ENCODE assay signal across 25 cellular contexts in the genomic region with DNA sequence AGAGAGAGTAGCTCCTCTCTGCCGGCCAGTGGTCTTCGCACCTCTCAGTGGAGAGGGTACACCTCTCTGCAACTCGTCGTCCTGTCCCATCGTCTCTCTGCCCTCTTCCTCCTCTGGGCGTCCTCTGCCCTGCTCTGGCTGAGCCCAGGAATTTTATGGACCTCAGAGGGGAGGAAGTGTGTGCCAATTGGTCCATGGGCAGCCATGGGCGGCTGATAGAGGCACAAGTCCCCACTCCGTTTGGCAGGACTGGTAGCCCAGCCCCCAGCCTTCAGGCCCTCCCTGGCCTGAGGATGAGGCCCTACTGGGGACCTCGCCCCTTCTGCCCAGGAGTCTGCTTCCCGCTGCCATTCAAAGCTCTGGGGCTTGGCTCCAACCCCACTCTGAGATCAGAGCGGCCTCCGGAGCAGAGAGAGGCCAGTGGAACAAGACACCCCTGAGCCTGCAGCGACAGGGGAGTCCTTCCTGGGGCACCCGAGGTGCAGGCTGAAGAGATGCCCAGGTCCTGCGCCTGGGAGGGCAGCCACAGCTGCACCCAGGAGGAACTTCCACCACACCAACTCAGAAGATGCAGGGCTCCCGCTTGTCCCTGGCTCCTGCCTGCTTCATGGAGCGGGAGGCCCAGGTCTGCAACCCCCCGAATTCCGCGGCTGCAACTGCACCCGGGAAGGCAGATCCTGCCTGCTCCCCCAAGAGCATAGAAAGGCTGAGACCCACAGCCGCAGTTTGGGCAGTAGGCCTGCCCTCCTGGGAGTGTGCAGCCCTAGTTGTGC.
DNase-seq lines count a peak whose midpoint lies in the region; ATAC-seq, FAIRE-seq and TF ChIP-seq lines count a peak whose summit lies in the region.
"Had no signal": no experiment of that assay in that cellular context is flagged by ENCODE, and none has a peak within 500 bp of the region (broad histone marks: within the 10 kb centered on the region; RNA-seq: fewer than 3 reads in every experiment).

No MANE protein-coding gene starts in this region.

- H2AFZ ChIP-seq in H1 (ENCODE audit: low read length), result no peak overlapping the region; the same call in 1 of the 2 replicates

- H4K5ac ChIP-seq in H1 (ENCODE audit: insufficient read length, low read depth, low read length) (no peak overlapping the region), mesendoderm (ENCODE audit: low read length) (no peak overlapping the region)

- no peak for DNase-seq in activated naive CD8-positive, alpha-beta T cell treated with anti-CD3 and anti-CD28 coated beads, Interleukin-2, amount 50 U/mL, for 24 hours
- DNase-seq in activated naive CD8-positive, alpha-beta T cell treated with anti-CD3 and anti-CD28 coated beads for 36 hours, result no peak
- DNase-seq in H1 (ENCODE audit: low read depth in 1 of 2, low spot score in 2 of 2) (no peak), mesendoderm (no peak), upper lobe of right lung (no peak), MV-4-11 (lab: John Stamatoyannopoulos, UW) (no peak), NCI-H510A (lab: John Stamatoyannopoulos, UW) (no peak)
- DNase-seq: ACHN, BE2C, Calu3, DMS79 treated with DMSO at 0.1 percent for 48 hours, H7, Kasumi-1, NCI-H1105, NCI-H1436 treated with DMSO at 0.1 percent for 48 hours, NCI-H1930, NCI-H446, NCI-H526, SHP77 treated with DMSO at 0.1 percent for 48 hours had no signal

- 0 out of 2 replicates have a peak overlapping the region, but pooled peaks have one; percentile 6 for H3K18ac ChIP-seq in H1 (ENCODE audit: extremely low read depth, low read length)
- H3K18ac ChIP-seq in mesendoderm (ENCODE audit: low read length), result no peak overlapping the region

- no peak overlapping the region for H4K91ac ChIP-seq in H1 (replicated peaks; ENCODE audit: insufficient read length, low read length)

- TF ChIP-seq CTCF in H1 (IDR thresholded peaks at IDR 0.05; ENCODE audit: control extremely low read depth in 1 of 3, insufficient read depth in 1 of 3, low read depth in 1 of 3, low read length in 3 of 3) (no peak), upper lobe of right lung (IDR thresholded peaks at IDR 0.05) (no peak)

- CTCF ChIA-PET in H1 (lab: Charles Lee; ENCODE audit: partially characterized antibody), result interaction anchor here (0.8 to 1.8 kb wide), 3 partner anchors 10 to 12 kb away, joined by 3 to 4 read pairs (median 3); no protein-coding TSS in a partner anchor

- H3K79me1 ChIP-seq in H1 (ENCODE audit: low read depth, low read length) (no peaks in the 10 kb centered on the region), mesendoderm (ENCODE audit: low read length) (no peaks in the 10 kb centered on the region)

- H3K9me3 ChIP-seq in H1 (ENCODE audit: insufficient read depth in 2 of 2, low read depth in 1 of 2, low read length in 1 of 2) (no peaks in the 10 kb centered on the region; a peak in 1 of 4 replicates), upper lobe of right lung (no peaks in the 10 kb centered on the region)
- H3K9me3 ChIP-seq: BE2C had no signal

- no peak overlapping the region for H2BK20ac ChIP-seq in H1 (ENCODE audit: low read length)

- ATAC-seq in activated naive CD8-positive, alpha-beta T cell treated with anti-CD3 and anti-CD28 coated beads, Interleukin-2, amount 50 U/mL, for 24 hours, result peak; percentile 33
- ATAC-seq in upper lobe of right lung (peak; percentile 26), GM18505 (IDR thresholded peaks at IDR 0.05; ENCODE audit: unreplicated experiment) (no peak)

- H3K14ac ChIP-seq in H1 (ENCODE audit: insufficient read length), result no peak overlapping the region

- H3K4ac ChIP-seq in H1 (replicated peaks; ENCODE audit: insufficient read length, low read depth, low read length) (no peak overlapping the region), mesendoderm (ENCODE audit: low read depth, low read length) (no peak overlapping the region)

- no peaks in the 10 kb centered on the region for H3K4me1 ChIP-seq in H1 (replicated peaks in 1 of 4; ENCODE audit: control insufficient read depth in 3 of 4, insufficient read depth in 4 of 4, low read length in 3 of 4)
- H3K4me1 ChIP-seq in mesendoderm (ENCODE audit: control insufficient read depth, low read depth, low read length), result no peaks in the 10 kb centered on the region
- no peaks in the 10 kb centered on the region for H3K4me1 ChIP-seq in upper lobe of right lung

- H4K8ac ChIP-seq in H1 (ENCODE audit: extremely low read depth, insufficient read depth, low read length) (no peak overlapping the region), mesendoderm (ENCODE audit: low read depth, low read length) (no peak overlapping the region)

- POLR2A ChIA-PET in H1 (lab: Charles Lee; ENCODE audit: partially characterized antibody), result no interaction called here

- H3K4me2 ChIP-seq in H1 (ENCODE audit: insufficient read depth in 1 of 2, low read depth in 2 of 2, low read length in 2 of 2), result no peak overlapping the region
- H3K4me2 ChIP-seq in mesendoderm (ENCODE audit: low read length), result no peak overlapping the region

- H2AK5ac ChIP-seq in H1 (ENCODE audit: low read depth, low read length), result no peak overlapping the region
- no peak overlapping the region for H2AK5ac ChIP-seq in mesendoderm (ENCODE audit: low read length)

- H3K36me3 ChIP-seq in H1 (ENCODE audit: control insufficient read depth in 2 of 4, insufficient read depth in 4 of 4, low read length in 3 of 4), result no peaks in the 10 kb centered on the region
- no peaks in the 10 kb centered on the region for H3K36me3 ChIP-seq in mesendoderm (ENCODE audit: control insufficient read depth, insufficient read depth, low read length)
- no peaks in the 10 kb centered on the region for H3K36me3 ChIP-seq in upper lobe of right lung
- H3K36me3 ChIP-seq: BE2C had no signal

- TF ChIP-seq RAD21 in H1 (IDR thresholded peaks at IDR 0.05 in 1 of 2, conservative IDR thresholded peaks at IDR 0.05 in 1 of 2; ENCODE audit: low read depth in 2 of 2, low read length in 2 of 2), result no peak

- H3K4me1 Mint-ChIP-seq in activated naive CD8-positive, alpha-beta T cell treated with anti-CD3 and anti-CD28 coated beads, Interleukin-2, amount 50 U/mL, for 24 hours, result no peaks in the 10 kb centered on the region
- H3K4me1 Mint-ChIP-seq in activated naive CD8-positive, alpha-beta T cell treated with anti-CD3 and anti-CD28 coated beads for 36 hours, result no peaks in the 10 kb centered on the region

- H3K27ac ChIP-seq in H1 (ENCODE audit: low read depth, low read length) (no peak overlapping the region), mesendoderm (ENCODE audit: low read depth, low read length) (no peak overlapping the region), upper lobe of right lung (no peak overlapping the region)
- H3K27ac ChIP-seq: 22Rv1, RWPE1, SK-N-MC had no signal

- H3K9me3 Mint-ChIP-seq in activated naive CD8-positive, alpha-beta T cell treated with anti-CD3 and anti-CD28 coated beads, Interleukin-2, amount 50 U/mL, for 24 hours, result no peaks in the 10 kb centered on the region
- H3K9me3 Mint-ChIP-seq in activated naive CD8-positive, alpha-beta T cell treated with anti-CD3 and anti-CD28 coated beads for 36 hours, result no peaks in the 10 kb centered on the region

- H3K79me2 ChIP-seq in H1 (ENCODE audit: control insufficient read depth in 1 of 2, insufficient read depth in 2 of 2, low read length in 2 of 2) (no peaks in the 10 kb centered on the region), mesendoderm (ENCODE audit: control insufficient read depth, insufficient read depth, low read length) (no peaks in the 10 kb centered on the region)

- 96% methylated on average over 19 of the region's 22 CpGs; no CpG with 5 or more reads in 1 of the 2 experiments for WGBS in H1 (ENCODE audit: extremely low coverage in 1 of 2, insufficient coverage in 1 of 2, insufficient read length in 1 of 2, insufficient replicate concordance in 2 of 2, low coverage in 1 of 2, low lambda C conversion rate in 2 of 2, missing lambda C conversion rate in 1 of 2), 2 experiments
- WGBS in mesendoderm (ENCODE audit: extremely low coverage, insufficient coverage, low lambda C conversion rate), result no CpG with 5 or more reads among the region's 22 CpGs

- no peaks in the 10 kb centered on the region for H3K36me3 Mint-ChIP-seq in activated naive CD8-positive, alpha-beta T cell treated with anti-CD3 and anti-CD28 coated beads, Interleukin-2, amount 50 U/mL, for 24 hours (ENCODE audit: low read depth)
- no peaks in the 10 kb centered on the region for H3K36me3 Mint-ChIP-seq in activated naive CD8-positive, alpha-beta T cell treated with anti-CD3 and anti-CD28 coated beads for 36 hours

- H3K27me3 Mint-ChIP-seq in activated naive CD8-positive, alpha-beta T cell treated with anti-CD3 and anti-CD28 coated beads, Interleukin-2, amount 50 U/mL, for 24 hours, result no peaks in the 10 kb centered on the region
- no peaks in the 10 kb centered on the region for H3K27me3 Mint-ChIP-seq in activated naive CD8-positive, alpha-beta T cell treated with anti-CD3 and anti-CD28 coated beads for 36 hours

- H2BK120ac ChIP-seq in H1 (replicated peaks; ENCODE audit: low read depth, low read length), result no peak overlapping the region
- no peak overlapping the region for H2BK120ac ChIP-seq in mesendoderm (ENCODE audit: low read depth, low read length)

- no peak for FAIRE-seq in H1 (lab: Jason Lieb, UNC)
- FAIRE-seq: GM12892, GM19239 had no signal

- intact Hi-C loops in upper lobe of right lung (cut with DNase I), result no loop called here

- no peak for TF ChIP-seq EP300 in H1 (IDR thresholded peaks at IDR 0.05; ENCODE audit: borderline replicate concordance in 1 of 2, low read depth in 2 of 2, low read length in 2 of 2)

- H3K9ac ChIP-seq in H1 (replicated peaks in 1 of 4; ENCODE audit: extremely low read depth in 1 of 4, low read depth in 3 of 4, low read length in 3 of 4), result no peak overlapping the region
- H3K9ac ChIP-seq in mesendoderm (ENCODE audit: low read length), result no peak overlapping the region

- no peaks in the 10 kb centered on the region for H3K27me3 ChIP-seq in H1 (replicated peaks in 1 of 4; ENCODE audit: control insufficient read depth in 3 of 4, extremely low read depth in 1 of 4, insufficient read depth in 3 of 4, low read length in 3 of 4)
- no peaks in the 10 kb centered on the region for H3K27me3 ChIP-seq in mesendoderm (ENCODE audit: insufficient read depth, low read length, poor library complexity)
- no peaks in the 10 kb centered on the region for H3K27me3 ChIP-seq in upper lobe of right lung
- H3K27me3 ChIP-seq: BE2C had no signal

- no peaks in the 10 kb centered on the region for H3K23me2 ChIP-seq in H1 (ENCODE audit: low read depth, low read length)

- TF ChIP-seq POLR2A in H1 (IDR thresholded peaks at IDR 0.05; ENCODE audit: control extremely low read depth in 1 of 2, low read depth in 2 of 2, low read length in 2 of 2) (no peak), GM18505 (IDR thresholded peaks at IDR 0.05; ENCODE audit: borderline replicate concordance, extremely low read depth, insufficient read depth, insufficient read length) (no peak)

- H2BK15ac ChIP-seq in H1 (ENCODE audit: low read length) (no peak overlapping the region), mesendoderm (replicated peaks; ENCODE audit: low read depth) (no peak overlapping the region)

- no peak overlapping the region for H2BK12ac ChIP-seq in H1 (ENCODE audit: low read depth, low read length)

- H2BK5ac ChIP-seq in H1 (ENCODE audit: low read depth, low read length), result no peak overlapping the region
- no peak overlapping the region for H2BK5ac ChIP-seq in mesendoderm (ENCODE audit: low read length)

- H3K23ac ChIP-seq in H1 (ENCODE audit: insufficient read length), result no peak overlapping the region
- H3K23ac ChIP-seq in mesendoderm (ENCODE audit: low read length), result peak overlapping the region; percentile 48

- H3K56ac ChIP-seq in H1 (replicated peaks; ENCODE audit: insufficient read length, low read depth, low read length), result no peak overlapping the region
- H3K56ac ChIP-seq in mesendoderm (ENCODE audit: low read length), result no peak overlapping the region

- H3K4me3 Mint-ChIP-seq in activated naive CD8-positive, alpha-beta T cell treated with anti-CD3 and anti-CD28 coated beads, Interleukin-2, amount 50 U/mL, for 24 hours, result no peak overlapping the region
- no peak overlapping the region for H3K4me3 Mint-ChIP-seq in activated naive CD8-positive, alpha-beta T cell treated with anti-CD3 and anti-CD28 coated beads for 36 hours

- no peak overlapping the region for H3K27ac Mint-ChIP-seq in activated naive CD8-positive, alpha-beta T cell treated with anti-CD3 and anti-CD28 coated beads, Interleukin-2, amount 50 U/mL, for 24 hours
- no peak overlapping the region for H3K27ac Mint-ChIP-seq in activated naive CD8-positive, alpha-beta T cell treated with anti-CD3 and anti-CD28 coated beads for 36 hours

- H4K20me1 ChIP-seq in H1 (replicated peaks in 1 of 2; ENCODE audit: control insufficient read depth in 1 of 2, insufficient read depth in 2 of 2, low read length in 2 of 2), result no peaks in the 10 kb centered on the region

- H3K4me3 ChIP-seq in H1 (ENCODE audit: extremely low read depth in 1 of 4, insufficient read depth in 2 of 4, low read depth in 3 of 4, low read length in 4 of 4) (no peak overlapping the region), mesendoderm (ENCODE audit: low read length) (no peak overlapping the region), upper lobe of right lung (no peak overlapping the region)
- H3K4me3 ChIP-seq: SK-N-MC had no signal
